In the genomic region with DNA sequence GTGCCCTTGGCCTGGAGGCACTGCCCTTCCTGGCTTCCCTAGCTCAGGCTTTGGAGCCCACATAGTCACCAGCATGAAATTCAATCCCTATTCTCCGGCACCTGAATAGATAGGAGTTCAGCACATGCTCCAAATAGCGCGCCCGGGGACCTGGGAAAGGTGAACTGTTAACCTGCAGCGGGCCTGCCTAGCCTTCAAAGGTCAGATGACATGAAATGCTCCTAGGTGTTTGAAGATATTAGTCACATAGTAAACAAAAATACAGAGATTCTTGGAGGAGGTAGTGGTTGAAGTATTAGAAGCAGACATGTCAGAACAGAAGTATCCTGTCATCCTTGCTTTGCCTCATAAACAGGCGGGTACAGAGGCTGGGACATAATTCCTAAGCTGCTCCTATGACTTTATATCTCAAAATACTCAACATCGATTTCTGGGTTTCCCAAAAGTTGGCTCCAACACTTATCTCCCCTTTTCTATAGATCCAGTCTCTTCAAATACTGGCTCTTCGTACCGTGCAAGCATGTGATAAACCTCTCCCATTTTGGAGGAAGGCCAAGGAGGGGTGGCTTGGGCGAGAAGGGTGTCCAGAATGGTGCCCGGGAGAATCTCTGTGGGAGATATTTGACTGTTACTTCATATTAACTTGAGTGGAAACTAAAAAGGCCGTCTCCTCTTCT, we compare ENCODE assay signal across 24 cellular contexts.
DNase-seq lines count a peak whose midpoint lies in the region; TF ChIP-seq lines count a peak whose summit lies in the region.
"Had no signal": no experiment of that assay in that cellular context is flagged by ENCODE, and none has a peak within 500 bp of the region (broad histone marks: within the 10 kb centered on the region; RNA-seq: fewer than 3 reads in every experiment).

No MANE protein-coding gene starts in this region.

- H2AFZ ChIP-seq in mammary epithelial cell (ENCODE audit: low read depth, low read length), result no peak overlapping the region
- no peak overlapping the region for H2AFZ ChIP-seq in neural progenitor cell (replicated peaks)

- TF ChIP-seq CTCF in mammary epithelial cell (conservative IDR thresholded peaks at IDR 0.05 in 1 of 2, IDR thresholded peaks at IDR 0.05 in 1 of 2; ENCODE audit: extremely low read depth in 1 of 2, insufficient read depth in 1 of 2, low read depth in 1 of 2, low read length in 2 of 2), result no peak
- no peak for TF ChIP-seq CTCF in mesothelial cell of epicardium (IDR thresholded peaks at IDR 0.05; ENCODE audit: unreplicated experiment)
- no peak for TF ChIP-seq CTCF in neural progenitor cell (IDR thresholded peaks at IDR 0.05)

- H3K4me3 ChIP-seq in mammary epithelial cell (replicated peaks in 1 of 3; ENCODE audit: insufficient read depth in 1 of 3, low read depth in 2 of 3, low read length in 3 of 3), result no peak overlapping the region
- no peak overlapping the region for H3K4me3 ChIP-seq in neural progenitor cell
- H3K4me3 ChIP-seq: HAP-1, left lung, SK-N-MC had no signal

- H3K4me1 Mint-ChIP-seq in mesothelial cell of epicardium (peaks cover 38% of the 10 kb centered on the region), neural progenitor cell (peaks cover 5% of the 10 kb centered on the region)
- H3K4me1 Mint-ChIP-seq in activated CD4-positive, alpha-beta memory T cell treated with anti-CD3 and anti-CD28 coated beads for 36 hours (ENCODE audit: low read depth), result no peaks in the 10 kb centered on the region
- H3K4me1 Mint-ChIP-seq: activated naive CD8-positive, alpha-beta T cell treated with anti-CD3 and anti-CD28 coated beads for 36 hours had no signal

- dilution Hi-C loops in mammary epithelial cell (cut with HindIII; ENCODE audit: low sequenced_read_pairs), result no loop called here

- no peaks in the 10 kb centered on the region for H3K27me3 ChIP-seq in mammary epithelial cell (ENCODE audit: insufficient read depth, low read length)
- H3K27me3 ChIP-seq in neural progenitor cell, result no peaks in the 10 kb centered on the region
- H3K27me3 ChIP-seq: left lung had no signal

- H3K36me3 Mint-ChIP-seq in mesothelial cell of epicardium (no peaks in the 10 kb centered on the region), neural progenitor cell (no peaks in the 10 kb centered on the region)
- no peaks in the 10 kb centered on the region for H3K36me3 Mint-ChIP-seq in activated CD4-positive, alpha-beta memory T cell treated with anti-CD3 and anti-CD28 coated beads for 36 hours
- H3K36me3 Mint-ChIP-seq: activated naive CD8-positive, alpha-beta T cell treated with anti-CD3 and anti-CD28 coated beads for 36 hours; natural killer cell treated with Interleukin-12 subunit alpha and Interleukin-12 subunit beta and Interleukin-15 and Interleukin-18, amount 100 ng/mL, for 72 hours had no signal

- no peaks in the 10 kb centered on the region for H3K36me3 ChIP-seq in mammary epithelial cell (ENCODE audit: insufficient read depth, low read length)
- no peaks in the 10 kb centered on the region for H3K36me3 ChIP-seq in neural progenitor cell
- H3K36me3 ChIP-seq: HAP-1, left lung had no signal

- peak overlapping the region; percentile 67 for H3K27ac Mint-ChIP-seq in mesothelial cell of epicardium
- H3K27ac Mint-ChIP-seq in neural progenitor cell, result no peak overlapping the region
- no peak overlapping the region for H3K27ac Mint-ChIP-seq in activated CD4-positive, alpha-beta memory T cell treated with anti-CD3 and anti-CD28 coated beads for 36 hours
- H3K27ac Mint-ChIP-seq: activated naive CD8-positive, alpha-beta T cell treated with anti-CD3 and anti-CD28 coated beads for 36 hours; activated T-helper 2 cell treated with anti-CD3 and anti-CD28 coated beads, Interferon-gamma antibody, Interleukin-2, Interleukin-4, amounts not matched to agents 10 μg/mL and 5 μg/mL and 100 μg/mL, durations not matched to agents 14 hours and 24 hours and 36 hours; effector memory CD8-positive, alpha-beta T cell; natural killer cell treated with Interleukin-12 subunit alpha and Interleukin-12 subunit beta and Interleukin-15 and Interleukin-18, amount 100 ng/mL, for 72 hours; T-helper 2 cell treated with Interferon-gamma antibody and Interleukin-4, amounts not matched to agents 5 μg/mL and 100 μg/mL, for 36 hours had no signal

- no peaks in the 10 kb centered on the region for H3F3A ChIP-seq in neural progenitor cell (ENCODE audit: low read depth)

- H3K27me3 Mint-ChIP-seq in mesothelial cell of epicardium (ENCODE audit: low read depth), result no peaks in the 10 kb centered on the region
- peaks cover 5% of the 10 kb centered on the region for H3K27me3 Mint-ChIP-seq in neural progenitor cell (ENCODE audit: insufficient read depth, low read depth)
- no peaks in the 10 kb centered on the region for H3K27me3 Mint-ChIP-seq in activated CD4-positive, alpha-beta memory T cell treated with anti-CD3 and anti-CD28 coated beads for 36 hours
- H3K27me3 Mint-ChIP-seq: activated naive CD8-positive, alpha-beta T cell treated with anti-CD3 and anti-CD28 coated beads for 36 hours; effector memory CD8-positive, alpha-beta T cell had no signal

- no peak overlapping the region for H3K27ac ChIP-seq in mammary epithelial cell (ENCODE audit: insufficient read depth, low read depth, low read length)
- H3K27ac ChIP-seq in neural progenitor cell, result no peak overlapping the region
- H3K27ac ChIP-seq: left lung, SK-N-MC, VCaP had no signal

- H3K9ac ChIP-seq in mammary epithelial cell (ENCODE audit: insufficient read depth, low read length) (no peak overlapping the region), neural progenitor cell (no peak overlapping the region)

- H3K4me1 ChIP-seq in mammary epithelial cell (ENCODE audit: insufficient read depth, low read length) (peaks cover 19% of the 10 kb centered on the region), neural progenitor cell (peaks cover 9% of the 10 kb centered on the region)
- H3K4me1 ChIP-seq: HAP-1, left lung had no signal

- no peaks in the 10 kb centered on the region for H3K79me2 ChIP-seq in mammary epithelial cell (ENCODE audit: insufficient read depth, low read length)
- no peaks in the 10 kb centered on the region for H3K79me2 ChIP-seq in neural progenitor cell (ENCODE audit: low read depth)

- H3K9me3 Mint-ChIP-seq in mesothelial cell of epicardium (no peaks in the 10 kb centered on the region), neural progenitor cell (no peaks in the 10 kb centered on the region)
- H3K9me3 Mint-ChIP-seq in activated CD4-positive, alpha-beta memory T cell treated with anti-CD3 and anti-CD28 coated beads for 36 hours, result no peaks in the 10 kb centered on the region
- H3K9me3 Mint-ChIP-seq: activated naive CD8-positive, alpha-beta T cell treated with anti-CD3 and anti-CD28 coated beads for 36 hours; activated T-helper 2 cell treated with anti-CD3 and anti-CD28 coated beads, Interferon-gamma antibody, Interleukin-2, Interleukin-4, amounts not matched to agents 10 μg/mL and 5 μg/mL and 100 μg/mL, durations not matched to agents 14 hours and 24 hours and 36 hours; effector memory CD8-positive, alpha-beta T cell; natural killer cell treated with Interleukin-12 subunit alpha and Interleukin-12 subunit beta and Interleukin-15 and Interleukin-18, amount 100 ng/mL, for 72 hours; T-helper 2 cell treated with Interferon-gamma antibody and Interleukin-4, amounts not matched to agents 5 μg/mL and 100 μg/mL, for 36 hours had no signal

- peak; percentile 15 for DNase-seq in COLO668 (lab: John Stamatoyannopoulos, UW; ENCODE audit: unreplicated experiment)
- peak; percentile 10 for DNase-seq in LHCN-M2 (ENCODE audit: low read depth)
- DNase-seq in mammary epithelial cell, result peak; percentile 76
- no peak for DNase-seq in mesothelial cell of epicardium (ENCODE audit: low spot score in 2 of 2, unreplicated experiment in 2 of 2)
- DNase-seq in neural progenitor cell (ENCODE audit: low spot score), result no peak
- DNase-seq in activated CD4-positive, alpha-beta memory T cell treated with anti-CD3 and anti-CD28 coated beads for 36 hours, result no peak
- DNase-seq in NCI-H1092 (lab: John Stamatoyannopoulos, UW), result no peak
- DNase-seq in OCI-M2 (lab: John Stamatoyannopoulos, UW; ENCODE audit: unreplicated experiment), result no peak
- DNase-seq: activated CD8-positive, alpha-beta memory T cell treated with anti-CD3 and anti-CD28 coated beads, Interleukin-2, amount 50 U/mL, for 48 hours; activated naive CD8-positive, alpha-beta T cell treated with anti-CD3 and anti-CD28 coated beads for 36 hours; C1 segment of cervical spinal cord; effector memory CD8-positive, alpha-beta T cell; GF-D8; glutamatergic neuron; KG1; NCI-H187; posterior cingulate gyrus had no signal

- 87% methylated on average over 10 of the region's 12 CpGs for WGBS in mammary epithelial cell (ENCODE audit: low coverage, missing lambda C conversion rate)

- POLR2A ChIA-PET in activated CD4-positive, alpha-beta memory T cell treated with anti-CD3 and anti-CD28 coated beads for 36 hours (lab: Charles Lee), result no interaction called here

- no peaks in the 10 kb centered on the region for H4K20me1 ChIP-seq in mammary epithelial cell (ENCODE audit: insufficient read depth, low read length)
- H4K20me1 ChIP-seq in neural progenitor cell (ENCODE audit: low read depth), result no peaks in the 10 kb centered on the region

- BruUV-seq in mammary epithelial cell (replicated peaks; lab: Mats Ljungman, UMichigan), result no TSS peak

- H3K9me3 ChIP-seq in mammary epithelial cell (replicated peaks; ENCODE audit: insufficient read depth, low read length), result no peaks in the 10 kb centered on the region
- H3K9me3 ChIP-seq in neural progenitor cell (ENCODE audit: low read depth), result no peaks in the 10 kb centered on the region
- H3K9me3 ChIP-seq: HAP-1, left lung had no signal

- no peak overlapping the region for H3K4me2 ChIP-seq in mammary epithelial cell (ENCODE audit: insufficient read depth, low read depth, low read length)
- H3K4me2 ChIP-seq in neural progenitor cell, result no peak overlapping the region

- intact Hi-C loops in mammary epithelial cell (cut with micrococcal nuclease), result loop anchor here (2.0 kb wide), 1 partner anchor 43 kb away; no protein-coding TSS in a partner anchor
- intact Hi-C loops in activated CD4-positive, alpha-beta memory T cell treated with anti-CD3 and anti-CD28 coated beads for 36 hours (cut with micrococcal nuclease), result no loop called here

- H3K4me3 Mint-ChIP-seq in mesothelial cell of epicardium (no peak overlapping the region), neural progenitor cell (no peak overlapping the region)
- H3K4me3 Mint-ChIP-seq in activated CD4-positive, alpha-beta memory T cell treated with anti-CD3 and anti-CD28 coated beads for 36 hours, result no peak overlapping the region
- H3K4me3 Mint-ChIP-seq: activated naive CD8-positive, alpha-beta T cell treated with anti-CD3 and anti-CD28 coated beads for 36 hours; effector memory CD8-positive, alpha-beta T cell; natural killer cell treated with Interleukin-12 subunit alpha and Interleukin-12 subunit beta and Interleukin-15 and Interleukin-18, amount 100 ng/mL, for 72 hours; T-helper 2 cell treated with Interferon-gamma antibody and Interleukin-4, amounts not matched to agents 5 μg/mL and 100 μg/mL, for 36 hours had no signal

- CTCF ChIA-PET in mammary epithelial cell (lab: Charles Lee; ENCODE audit: low non-redundant PET), result interaction anchor here (0.6 kb wide), 1 partner anchor 279 kb away, joined by 4 read pairs; no protein-coding TSS in a partner anchor
- CTCF ChIA-PET in activated CD4-positive, alpha-beta memory T cell treated with anti-CD3 and anti-CD28 coated beads for 36 hours (lab: Charles Lee), result interaction anchor here (0.7 to 0.8 kb wide), 2 partner anchors 9 to 43 kb away, joined by 3 read pairs; no protein-coding TSS in a partner anchor

- in situ Hi-C loops in mammary epithelial cell (cut with MboI; ENCODE audit: low sequenced_read_pairs in 2 of 2), result no loop called here

Comparison
In these comparisons a context has a peak if more than half of its experiments do, and no peak if none do; other contexts are left out.
1. DNase-seq: peak in COLO668 (single experiment), LHCN-M2 (single experiment) and mammary epithelial cell (single experiment); none in mesothelial cell of epicardium (0 of 2), neural progenitor cell (single experiment), activated CD4-positive, alpha-beta memory T cell treated with anti-CD3 and anti-CD28 coated beads for 36 hours (single experiment), NCI-H1092 (single experiment) and OCI-M2 (single experiment).